ENCODE assay signal across 20 cellular contexts in the genomic region with DNA sequence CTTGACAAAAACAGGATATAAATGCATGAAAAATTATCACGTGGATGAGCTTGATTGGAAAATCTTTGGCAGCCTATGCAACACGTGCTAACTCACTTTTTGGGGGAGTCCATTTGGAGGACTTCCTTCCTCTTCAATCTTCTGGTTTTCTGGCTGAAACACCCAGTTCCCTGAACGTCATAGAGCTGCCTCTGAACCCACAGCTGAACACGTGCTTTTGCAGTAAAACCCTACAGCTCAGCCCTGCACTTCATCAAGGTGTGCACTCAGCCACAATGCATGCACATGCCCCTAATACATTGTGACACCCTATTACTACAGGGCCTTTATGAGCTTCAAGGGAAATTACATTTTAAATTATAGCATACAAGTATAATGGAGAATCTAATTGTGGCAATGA.
DNase-seq lines count a peak whose midpoint lies in the region; ATAC-seq, FAIRE-seq and TF ChIP-seq lines count a peak whose summit lies in the region.
"Had no signal": no experiment of that assay in that cellular context is flagged by ENCODE, and none has a peak within 500 bp of the region (broad histone marks: within the 10 kb centered on the region; RNA-seq: fewer than 3 reads in every experiment).

No MANE protein-coding gene starts in this region.

- no peak for ATAC-seq in T-cell (replicated peaks in 1 of 4)
- ATAC-seq: CD8-positive, alpha-beta T cell; K562 had no signal

- no peak for FAIRE-seq in HTR-8/SVneo (lab: Jason Lieb, UNC)
- FAIRE-seq: A204.1, G401.6, GM12891, H54, K562 had no signal

- no peaks in the 10 kb centered on the region for H3K4me1 Mint-ChIP-seq in T-cell
- H3K4me1 Mint-ChIP-seq: B cell, CD14-positive monocyte had no signal

- no peaks in the 10 kb centered on the region for H3K27me3 Mint-ChIP-seq in T-cell
- H3K27me3 Mint-ChIP-seq: B cell had no signal

- H3K9me3 Mint-ChIP-seq in T-cell: peaks cover 4 to 19% (median 12%) of the 10 kb centered on the region in 3 donors

- no peak overlapping the region for H3K4me3 Mint-ChIP-seq in T-cell
- H3K4me3 Mint-ChIP-seq: B cell; CD8-positive, alpha-beta T cell had no signal

- POLR2A ChIA-PET in T-cell (lab: Charles Lee): interaction anchor here in 1 of 2 donors (0.6 kb wide), 2 partner anchors 49 to 1251 kb away, joined by 3 to 4 read pairs; no protein-coding TSS in a partner anchor

- H3K27ac Mint-ChIP-seq in T-cell: no peak overlapping the region
- H3K27ac Mint-ChIP-seq: B cell; CD14-positive monocyte; CD8-positive, alpha-beta T cell had no signal

- DNase-seq in MV-4-11 (lab: John Stamatoyannopoulos, UW) (peak; percentile 14), NCI-H146 treated with DMSO at 0.1 percent for 48 hours (lab: John Stamatoyannopoulos, UW; ENCODE audit: unreplicated experiment) (peak; percentile 22), NCI-H774 (lab: John Stamatoyannopoulos, UW) (peak; percentile 40), left kidney (ENCODE audit: low read depth, low spot score) (peak; percentile 22), T-cell (no peak), erythroblast (lab: John Stamatoyannopoulos, UW) (no peak), HTR-8/SVneo (ENCODE audit: insufficient read length, low spot score) (no peak), COR-L47 (lab: John Stamatoyannopoulos, UW) (no peak)
- DNase-seq: Caco-2; CD8-positive, alpha-beta T cell; DMS79 treated with DMSO at 0.1 percent for 48 hours; EL; GM23248 had no signal

- CTCF ChIA-PET in T-cell (lab: Charles Lee): no interaction called here

- H3K36me3 Mint-ChIP-seq in T-cell: no peaks in the 10 kb centered on the region
- H3K36me3 Mint-ChIP-seq: CD14-positive monocyte; CD8-positive, alpha-beta T cell had no signal

- no peak for TF ChIP-seq POLR2A in erythroblast (IDR thresholded peaks at IDR 0.05; ENCODE audit: low read length)

Comparison
In these comparisons a context has a peak if more than half of its experiments do, and no peak if none do; other contexts are left out.
1. DNase-seq: peak in MV-4-11 (single experiment), NCI-H146 treated with DMSO at 0.1 percent for 48 hours (single experiment), NCI-H774 (single experiment) and left kidney (single experiment); none in T-cell (0 of 34), erythroblast (0 of 2), HTR-8/SVneo (single experiment) and COR-L47 (single experiment).